ENCODE assay signal across 9 cellular contexts in genomic region chr11:126485021-126485781, GRCh38.
DNase-seq lines count a peak whose midpoint lies in the region; TF ChIP-seq lines count a peak whose summit lies in the region.
"Had no signal": no experiment of that assay in that cellular context is flagged by ENCODE, and none has a peak within 500 bp of the region (broad histone marks: within the 10 kb centered on the region; RNA-seq: fewer than 3 reads in every experiment).

No MANE protein-coding gene starts in this region.

- peaks cover 25% of the 10 kb centered on the region for H3K36me3 Mint-ChIP-seq in HFFc6 (ENCODE audit: low read depth)

- peaks cover 13% of the 10 kb centered on the region for H3K9me3 Mint-ChIP-seq in HFFc6
- H3K9me3 Mint-ChIP-seq: central memory CD8-positive, alpha-beta T cell had no signal

- H2BK12ac ChIP-seq in trophoblast cell (ENCODE audit: low read length): no peak overlapping the region

- TF ChIP-seq CTCF in GM12875 (IDR thresholded peaks at IDR 0.05; ENCODE audit: borderline replicate concordance, insufficient read depth, low read depth, low read length): 0 out of 2 replicates have a peak, but pooled peaks have one; percentile 7
- peak; percentile 65 for TF ChIP-seq CTCF in HFFc6 (IDR thresholded peaks at IDR 0.05)
- peak; percentile 34 for TF ChIP-seq CTCF in OCI-LY3 (IDR thresholded peaks at IDR 0.05; ENCODE audit: low read depth, low read length)

- H4K12ac ChIP-seq in trophoblast cell (ENCODE audit: low read depth, low read length): no peak overlapping the region

- H3K4me3 Mint-ChIP-seq in HFFc6: no peak overlapping the region; the same call in 1 of the 2 replicates
- H3K4me3 Mint-ChIP-seq: central memory CD8-positive, alpha-beta T cell had no signal

- H2AFZ ChIP-seq in OCI-LY3 (ENCODE audit: low read depth, low read length): peak overlapping the region; percentile 6; the same call in 1 of the 2 replicates
- H2AFZ ChIP-seq in trophoblast cell (ENCODE audit: insufficient read depth, low read length, poor library complexity): no peak overlapping the region

- no CpG with 5 or more reads among the region's 10 CpGs for WGBS in trophoblast cell (ENCODE audit: extremely low coverage, insufficient coverage, insufficient read length)

- H3K27ac ChIP-seq in OCI-LY3 (ENCODE audit: low read length) (no peak overlapping the region), trophoblast cell (ENCODE audit: low read depth, low read length) (no peak overlapping the region)

- peak; percentile 79 for DNase-seq in HFFc6
- peak; percentile 8 for DNase-seq in myocyte (ENCODE audit: low read depth)
- no peak for DNase-seq in iPS-NIHi7 (ENCODE audit: extremely low spot score)
- no peak for DNase-seq in islet precursor cell
- no peak for DNase-seq in NCI-H2081 treated with DMSO at 0.1 percent for 48 hours (lab: John Stamatoyannopoulos, UW)
- no peak for DNase-seq in trophoblast cell

- H3K27me3 ChIP-seq in OCI-LY3 (ENCODE audit: low read depth, low read length): 0 out of 2 replicates have a peak, but pooled peaks cover 3% of the 10 kb centered on the region
- no peaks in the 10 kb centered on the region for H3K27me3 ChIP-seq in trophoblast cell (ENCODE audit: insufficient read depth, low read length)

- no peak overlapping the region for H2BK120ac ChIP-seq in trophoblast cell (ENCODE audit: insufficient read depth, low read length, poor library complexity)

- H3K4me3 ChIP-seq in GM12875 (ENCODE audit: low read depth, low read length) (no peak overlapping the region), OCI-LY3 (ENCODE audit: low read length) (peak overlapping the region; percentile 74), trophoblast cell (ENCODE audit: low read depth, low read length) (no peak overlapping the region)

- H3K4ac ChIP-seq in trophoblast cell (ENCODE audit: low read depth, low read length): no peak overlapping the region

- H3K9ac ChIP-seq in OCI-LY3 (ENCODE audit: low read length): peak overlapping the region; percentile 28; the same call in 1 of the 2 replicates
- H3K9ac ChIP-seq in trophoblast cell (ENCODE audit: low read length): no peak overlapping the region

- no peak overlapping the region for H3K14ac ChIP-seq in trophoblast cell (ENCODE audit: low read length)

- H3K4me1 Mint-ChIP-seq in HFFc6 (ENCODE audit: low read depth): peaks cover 40% of the 10 kb centered on the region

- H3K27ac Mint-ChIP-seq in HFFc6: peak overlapping the region; percentile 83

- H3K9me3 ChIP-seq in OCI-LY3 (ENCODE audit: insufficient read depth, low read length) (no peaks in the 10 kb centered on the region), trophoblast cell (ENCODE audit: insufficient read depth, low read depth, low read length) (no peaks in the 10 kb centered on the region)

- H4K8ac ChIP-seq in trophoblast cell (ENCODE audit: low read depth, low read length): no peak overlapping the region

- no peak overlapping the region for H3K23ac ChIP-seq in trophoblast cell (ENCODE audit: low read length)

- H3K27me3 Mint-ChIP-seq in HFFc6 (ENCODE audit: insufficient read depth): peaks cover 1% of the 10 kb centered on the region

- H3K18ac ChIP-seq in trophoblast cell (ENCODE audit: low read length): no peak overlapping the region

- no peaks in the 10 kb centered on the region for H3K79me1 ChIP-seq in trophoblast cell (ENCODE audit: low read length)

- H2BK5ac ChIP-seq in trophoblast cell (ENCODE audit: low read depth, low read length, poor library complexity): no peak overlapping the region

- H2AK5ac ChIP-seq in trophoblast cell (ENCODE audit: low read length): no peak overlapping the region

- H3K4me1 ChIP-seq in OCI-LY3 (ENCODE audit: low read length): peaks cover 23% of the 10 kb centered on the region
- H3K4me1 ChIP-seq in trophoblast cell (ENCODE audit: control insufficient read depth in 1 of 2, insufficient read depth in 2 of 2, low read length in 2 of 2): peaks cover 0 to 2% of the 10 kb centered on the region in 2 experiments

- no peaks in the 10 kb centered on the region for H4K20me1 ChIP-seq in OCI-LY3 (ENCODE audit: insufficient read depth, low read length)

- H4K91ac ChIP-seq in trophoblast cell (ENCODE audit: low read depth, low read length): no peak overlapping the region

- H3K36me3 ChIP-seq in OCI-LY3 (replicated peaks; ENCODE audit: low read depth, low read length) (no peaks in the 10 kb centered on the region), trophoblast cell (ENCODE audit: control insufficient read depth in 1 of 2, insufficient read depth in 2 of 2, low read length in 2 of 2) (no peaks in the 10 kb centered on the region)

- peak overlapping the region; percentile 90 for H3K4me2 ChIP-seq in OCI-LY3 (ENCODE audit: low read length)
- no peak overlapping the region for H3K4me2 ChIP-seq in trophoblast cell (ENCODE audit: low read length)

- H3K79me2 ChIP-seq in OCI-LY3 (ENCODE audit: low read length): no peaks in the 10 kb centered on the region
- peaks cover 2% of the 10 kb centered on the region for H3K79me2 ChIP-seq in trophoblast cell (ENCODE audit: control insufficient read depth, insufficient read depth, low read length, poor library complexity)

Comparison
In these comparisons a context has a peak if more than half of its experiments do, and no peak if none do; other contexts are left out.
1. CTCF ChIP-seq: peak in every context shown above with its lines; median percentile 65 in HFFc6; 34 in OCI-LY3; 7 in GM12875.
2. DNase-seq: peak in HFFc6 (single experiment) and myocyte (single experiment); none in iPS-NIHi7 (single experiment), islet precursor cell (single experiment), NCI-H2081 treated with DMSO at 0.1 percent for 48 hours (single experiment) and trophoblast cell (0 of 2).